Comparison of ENCODE assay signal across 8 cellular contexts in genomic region chr11:130002352-130002845, GRCh38. TPM values are rescaled to one million over a fixed set of nuclear protein-coding genes. Genes with fewer than 3 reads are reported as not detected.
DNase-seq lines count a peak whose midpoint lies in the region; ATAC-seq and TF ChIP-seq lines count a peak whose summit lies in the region.

A gene with protein sequence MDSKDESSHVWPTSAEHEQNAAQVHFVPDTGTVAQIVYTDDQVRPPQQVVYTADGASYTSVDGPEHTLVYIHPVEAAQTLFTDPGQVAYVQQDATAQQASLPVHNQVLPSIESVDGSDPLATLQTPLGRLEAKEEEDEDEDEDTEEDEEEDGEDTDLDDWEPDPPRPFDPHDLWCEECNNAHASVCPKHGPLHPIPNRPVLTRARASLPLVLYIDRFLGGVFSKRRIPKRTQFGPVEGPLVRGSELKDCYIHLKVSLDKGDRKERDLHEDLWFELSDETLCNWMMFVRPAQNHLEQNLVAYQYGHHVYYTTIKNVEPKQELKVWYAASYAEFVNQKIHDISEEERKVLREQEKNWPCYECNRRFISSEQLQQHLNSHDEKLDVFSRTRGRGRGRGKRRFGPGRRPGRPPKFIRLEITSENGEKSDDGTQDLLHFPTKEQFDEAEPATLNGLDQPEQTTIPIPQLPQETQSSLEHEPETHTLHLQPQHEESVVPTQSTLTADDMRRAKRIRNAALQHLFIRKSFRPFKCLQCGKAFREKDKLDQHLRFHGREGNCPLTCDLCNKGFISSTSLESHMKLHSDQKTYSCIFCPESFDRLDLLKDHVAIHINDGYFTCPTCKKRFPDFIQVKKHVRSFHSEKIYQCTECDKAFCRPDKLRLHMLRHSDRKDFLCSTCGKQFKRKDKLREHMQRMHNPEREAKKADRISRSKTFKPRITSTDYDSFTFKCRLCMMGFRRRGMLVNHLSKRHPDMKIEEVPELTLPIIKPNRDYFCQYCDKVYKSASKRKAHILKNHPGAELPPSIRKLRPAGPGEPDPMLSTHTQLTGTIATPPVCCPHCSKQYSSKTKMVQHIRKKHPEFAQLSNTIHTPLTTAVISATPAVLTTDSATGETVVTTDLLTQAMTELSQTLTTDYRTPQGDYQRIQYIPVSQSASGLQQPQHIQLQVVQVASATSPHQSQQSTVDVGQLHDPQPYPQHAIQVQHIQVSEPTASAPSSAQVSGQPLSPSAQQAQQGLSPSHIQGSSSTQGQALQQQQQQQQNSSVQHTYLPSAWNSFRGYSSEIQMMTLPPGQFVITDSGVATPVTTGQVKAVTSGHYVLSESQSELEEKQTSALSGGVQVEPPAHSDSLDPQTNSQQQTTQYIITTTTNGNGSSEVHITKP (minus strand): TSS chr11:130002835. CDS start chr11:129960964, 41,871 bp downstream.

- H3K27me3 Mint-ChIP-seq in GM23338 (ENCODE audit: insufficient read depth, low read depth, poor library complexity), result peaks cover 15% of the 10 kb centered on the region

- H3K36me3 Mint-ChIP-seq in GM23338 (ENCODE audit: low read depth), result peaks cover 3% of the 10 kb centered on the region; the same call in 2 of the 3 replicates

- peak within 1 kb of the TSS; percentile 82 for H3K4me3 ChIP-seq in GM23338
- H3K4me3 ChIP-seq in LNCaP clone FGC (ENCODE audit: low read depth, low read length), result peak within 1 kb of the TSS; percentile 81
- peak within 1 kb of the TSS; percentile 91 for H3K4me3 ChIP-seq in SJSA1
- peak within 1 kb of the TSS; percentile 82 to 98 for H3K4me3 ChIP-seq in testis

- H3F3A ChIP-seq in GM23338 (replicated peaks; ENCODE audit: low read depth), result peaks cover 6% of the 10 kb centered on the region; the same call in 1 of the 2 replicates

- peak within 1 kb of the TSS; percentile 80 for H2AFZ ChIP-seq in GM23338

- 1 to 2% methylated on average over 7 to 33 of the region's 33 CpGs for WGBS in testis, 2 donors

- peak within 1 kb of the TSS; percentile 90 for H3K4me2 ChIP-seq in GM23338

- no peak for TF ChIP-seq CTCF in GM23338 (conservative IDR thresholded peaks at IDR 0.05; ENCODE audit: low read depth in 2 of 2)
- no peak for TF ChIP-seq CTCF in LNCaP clone FGC (IDR thresholded peaks at IDR 0.05; ENCODE audit: control insufficient read depth, extremely low read depth, insufficient read depth)
- peak in 1 of 3 experiments; percentile 36 for TF ChIP-seq CTCF in testis (IDR thresholded peaks at IDR 0.05)

- intact Hi-C loops in testis (cut with DNase I; ENCODE audit: low total_unique reads), result loop anchor here (5.0 kb wide), 1 partner anchor 70 kb away; no protein-coding TSS in a partner anchor

- H3K27me3 ChIP-seq in GM23338 (ENCODE audit: insufficient read depth) (no peaks in the 10 kb centered on the region), SJSA1 (replicated peaks) (no peaks in the 10 kb centered on the region), testis (no peaks in the 10 kb centered on the region)

- peaks cover 41% of the 10 kb centered on the region for H3K79me2 ChIP-seq in GM23338 (replicated peaks; ENCODE audit: insufficient read depth)

- H3K9me3 Mint-ChIP-seq in GM23338, result no peaks in the 10 kb centered on the region; the same call in 2 of the 3 replicates

- H3K4me3 Mint-ChIP-seq in GM23338, result peak within 1 kb of the TSS; percentile 92

- H3K27ac Mint-ChIP-seq in GM23338, result peak within 1 kb of the TSS; percentile 100

- H3K9me3 ChIP-seq in SJSA1 (replicated peaks) (no peaks in the 10 kb centered on the region), testis (no peaks in the 10 kb centered on the region)

- DNase-seq in ELR (ENCODE audit: low read depth) (peak; percentile 91), GM23338 (ENCODE audit: low spot score) (peak; percentile 89), LNCaP clone FGC (ENCODE audit: low read depth) (peak; percentile 74), SJSA1 (ENCODE audit: low read depth in 1 of 2, low spot score in 2 of 2) (peak in 1 of 2 experiments; percentile 80), germinal center (ENCODE audit: low spot score) (peak; percentile 95), non-pigmented ciliary epithelial cell (ENCODE audit: low read depth) (peak; percentile 55), testis (peak; percentile 96)
- peak; percentile 92 for DNase-seq in activated naive CD4-positive, alpha-beta T cell treated with Interleukin-2 at 50 U/mL for 16 hours

- H3K36me3 ChIP-seq in GM23338 (ENCODE audit: insufficient read depth), result no peaks in the 10 kb centered on the region
- no peaks in the 10 kb centered on the region; the same call in 1 of the 2 replicates for H3K36me3 ChIP-seq in SJSA1
- no peaks in the 10 kb centered on the region for H3K36me3 ChIP-seq in testis (ENCODE audit: low read depth, missing control alignments)

- H3K9me2 ChIP-seq in GM23338 (ENCODE audit: insufficient read depth), result no peaks in the 10 kb centered on the region

- TF ChIP-seq POLR2A in testis (IDR thresholded peaks at IDR 0.05), result no peak

- peaks cover 5% of the 10 kb centered on the region; the same call in 1 of the 2 replicates for H4K20me1 ChIP-seq in GM23338 (replicated peaks; ENCODE audit: insufficient read depth)

- H3K27ac ChIP-seq in GM23338 (ENCODE audit: low read depth) (peak within 1 kb of the TSS; percentile 98), SJSA1 (peak within 1 kb of the TSS; percentile 100), testis (peak within 1 kb of the TSS; percentile 99 to 100)

- H3K4me1 ChIP-seq in GM23338 (ENCODE audit: insufficient read depth) (peaks cover 6% of the 10 kb centered on the region; the same call in 1 of the 2 replicates), SJSA1 (replicated peaks) (peaks cover 10% of the 10 kb centered on the region; the same call in 1 of the 2 replicates), testis (peaks cover 6% of the 10 kb centered on the region)

- peaks cover 22% of the 10 kb centered on the region for H3K4me1 Mint-ChIP-seq in GM23338

- peak; percentile 58 for ATAC-seq in GM23338

TF ChIP-seq in GM23338, 12 proteins besides CTCF, POLR2A, EP300 and RAD21 (continues in another document):
- TF ChIP-seq EZH2phosphoT487 (IDR thresholded peaks at IDR 0.05; ENCODE audit: unreplicated experiment), result no peak
- TF ChIP-seq POLR2AphosphoS5 (IDR thresholded peaks at IDR 0.05; ENCODE audit: low read depth), result peak; percentile 70
- peak; percentile 39; the same call in 1 of the 2 replicates for TF ChIP-seq CREB1 (CRISPR knock-in tag; IDR thresholded peaks at IDR 0.05; ENCODE audit: low read depth)
- TF ChIP-seq REST (IDR thresholded peaks at IDR 0.05; ENCODE audit: unreplicated experiment), result peak; percentile 6

RNA-seq across cellular contexts. Expression of the gene that starts here (rescaled TPM):
- 12.5 and 14.9 TPM in 2 replicates for total RNA-seq in GM23338 (2014; rRNA removed; shearing (Covaris generic))
- 4.0 and 5.2 TPM in 2 replicates for polyA plus RNA-seq in GM23338 (2016; fragmentation: Nextera tagmentation; extraction: Ambion mirVana)
- total RNA-seq in SJSA1 (2014; rRNA removed; shearing (Covaris generic)), result 3.5 and 4.0 TPM in 2 replicates
- 10 to 100 TPM in 1 of 2 donors, 1 to 10 TPM in 1; 9.2 to 14.7 TPM for total RNA-seq in testis
- polyA plus RNA-seq in testis (ENCODE audit: insufficient read depth, low read depth, low replicate concordance), result 4.9 TPM
